ENCODE assay signal across 6 cellular contexts in the genomic region with DNA sequence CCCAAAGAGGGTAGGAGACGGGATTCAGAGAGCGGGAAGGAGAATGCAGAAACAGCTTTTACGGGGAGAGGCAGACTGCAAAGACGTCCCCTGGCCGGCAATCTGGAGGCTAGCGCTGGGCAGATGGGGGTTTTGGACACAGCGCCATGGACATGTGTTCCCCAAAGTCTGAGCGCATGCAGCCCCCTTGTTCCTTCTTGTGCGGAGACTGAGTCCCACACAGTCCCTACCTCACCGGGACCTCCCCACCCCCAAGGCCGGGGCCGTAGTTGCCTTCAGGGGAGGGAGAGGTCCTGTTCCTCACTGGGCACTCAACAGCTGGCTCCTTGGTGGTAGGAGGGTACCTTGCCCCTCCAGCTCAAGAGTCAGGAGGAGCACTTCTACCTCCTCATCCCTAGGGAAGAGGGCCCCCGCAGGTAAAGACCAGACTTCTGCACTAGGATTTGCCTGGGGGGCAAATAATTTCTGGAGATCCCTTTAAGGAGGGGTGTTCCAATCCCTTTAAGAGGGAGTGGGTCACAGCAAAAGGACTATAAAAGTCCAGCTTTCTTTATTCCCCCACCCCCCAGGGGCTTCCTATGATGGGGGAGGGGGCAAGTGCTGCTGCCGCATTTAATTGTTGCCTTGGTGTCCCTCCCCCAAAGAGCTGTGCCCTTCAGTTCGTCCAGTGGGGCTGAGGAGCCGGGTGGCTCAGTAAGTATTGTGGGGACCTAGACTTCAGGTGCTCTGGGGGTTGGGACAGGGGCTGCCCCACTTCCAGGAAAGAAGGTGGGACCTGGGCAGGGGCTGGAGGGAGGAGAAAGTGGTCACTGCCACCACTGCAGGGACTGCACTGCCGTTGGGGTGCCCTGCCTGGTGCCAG. TPM values are rescaled to one million over a fixed set of nuclear protein-coding genes. Genes with fewer than 3 reads are reported as not detected.
DNase-seq lines count a peak whose midpoint lies in the region; ATAC-seq lines count a peak whose summit lies in the region.

No MANE protein-coding gene starts in this region.

- peaks cover 73% of the 10 kb centered on the region for H3K27me3 Mint-ChIP-seq in CD4-positive, CD25-positive, alpha-beta regulatory T cell
- peaks cover 18% of the 10 kb centered on the region for H3K27me3 Mint-ChIP-seq in T-helper 17 cell

- peaks cover 4% of the 10 kb centered on the region for H3K27me3 ChIP-seq in CD4-positive, CD25-positive, alpha-beta regulatory T cell (ENCODE audit: control insufficient read depth, insufficient read depth, low read length)

- H3K27ac ChIP-seq in CD4-positive, CD25-positive, alpha-beta regulatory T cell (ENCODE audit: insufficient read depth, low read length, poor library complexity, severe bottlenecking): no peak overlapping the region
- H3K27ac ChIP-seq in mesodermal cell (ENCODE audit: low read depth, low read length, severe bottlenecking) (no peak overlapping the region), substantia nigra (ENCODE audit: low read depth, low read length, poor library complexity, severe bottlenecking) (no peak overlapping the region)

- peaks cover 39% of the 10 kb centered on the region for H3K4me1 ChIP-seq in CD4-positive, CD25-positive, alpha-beta regulatory T cell (ENCODE audit: control insufficient read depth, insufficient read depth, low read length, poor library complexity, severe bottlenecking)
- H3K4me1 ChIP-seq in mesodermal cell (ENCODE audit: control insufficient read depth, insufficient read depth, low read length, poor library complexity, severe bottlenecking): peaks cover 27% of the 10 kb centered on the region

- no peaks in the 10 kb centered on the region for H3K36me3 ChIP-seq in CD4-positive, CD25-positive, alpha-beta regulatory T cell (ENCODE audit: control insufficient read depth, insufficient read depth, low read length)
- H3K36me3 ChIP-seq in mesodermal cell (ENCODE audit: control insufficient read depth, insufficient read depth, low read length): no peaks in the 10 kb centered on the region

- WGBS in mesodermal cell (ENCODE audit: insufficient coverage in 2 of 2), 2 experiments: 0 to 8% methylated on average over 8 to 12 of the region's 17 CpGs

- no peak for ATAC-seq in CD4-positive, CD25-positive, alpha-beta regulatory T cell (ENCODE audit: low read depth in 2 of 2)
- ATAC-seq in T-helper 17 cell (no peak), GM21576 (IDR thresholded peaks at IDR 0.05; ENCODE audit: unreplicated experiment) (no peak)

- H3K9me3 Mint-ChIP-seq in CD4-positive, CD25-positive, alpha-beta regulatory T cell: no peaks in the 10 kb centered on the region

- H3K9me3 ChIP-seq in CD4-positive, CD25-positive, alpha-beta regulatory T cell (ENCODE audit: control insufficient read depth in 2 of 2, low read length in 2 of 2): no peaks in the 10 kb centered on the region
- H3K9me3 ChIP-seq in T-helper 17 cell (ENCODE audit: control insufficient read depth, low read length, poor library complexity, severe bottlenecking): no peaks in the 10 kb centered on the region
- H3K9me3 ChIP-seq in mesodermal cell (ENCODE audit: control insufficient read depth, low read length): no peaks in the 10 kb centered on the region

- no peaks in the 10 kb centered on the region for H3K36me3 Mint-ChIP-seq in CD4-positive, CD25-positive, alpha-beta regulatory T cell
- no peaks in the 10 kb centered on the region for H3K36me3 Mint-ChIP-seq in T-helper 17 cell (ENCODE audit: low read depth)

- H3K4me1 Mint-ChIP-seq in CD4-positive, CD25-positive, alpha-beta regulatory T cell: peaks cover 0 to 46% (median 14%) of the 10 kb centered on the region in 4 donors
- H3K4me1 Mint-ChIP-seq in T-helper 17 cell: peaks cover 31% of the 10 kb centered on the region

- no peak for DNase-seq in CD4-positive, CD25-positive, alpha-beta regulatory T cell
- DNase-seq in T-helper 17 cell (no peak), substantia nigra (lab: John Stamatoyannopoulos, UW) (no peak), cortex of kidney (lab: John Stamatoyannopoulos, UW) (no peak)

- H3K27ac Mint-ChIP-seq in CD4-positive, CD25-positive, alpha-beta regulatory T cell: no peak overlapping the region
- H3K27ac Mint-ChIP-seq in T-helper 17 cell: no peak overlapping the region

- H3K4me3 Mint-ChIP-seq in CD4-positive, CD25-positive, alpha-beta regulatory T cell: peak overlapping the region; percentile 66 to 88 (median 72)
- H3K4me3 Mint-ChIP-seq in T-helper 17 cell: peak overlapping the region; percentile 87

- no peak overlapping the region for H3K4me3 ChIP-seq in CD4-positive, CD25-positive, alpha-beta regulatory T cell (ENCODE audit: low read depth, low read length)
- peak overlapping the region; percentile 43 for H3K4me3 ChIP-seq in mesodermal cell (ENCODE audit: extremely low read depth, insufficient read depth, low read length, poor library complexity, severe bottlenecking)

RNA-seq across cellular contexts. Expression of a gene that starts 3.6 kb away (rescaled TPM):
- 32.9 TPM for total RNA-seq in CD4-positive, CD25-positive, alpha-beta regulatory T cell
- 1 to 10 TPM; 1.3 to 1.6 (median 1.5) TPM for polyA plus RNA-seq in CD4-positive, CD25-positive, alpha-beta regulatory T cell
- total RNA-seq in T-helper 17 cell: 10 to 100 TPM; 30.2 to 32.1 TPM
- 17.0 TPM for polyA plus RNA-seq in mesodermal cell (2013, experiment 1 of 2)
- polyA plus RNA-seq in mesodermal cell (2013, experiment 2 of 2): 13.6 TPM

RNA-seq across cellular contexts. Expression of a gene that starts 31.5 kb away (rescaled TPM):
- 40.2 TPM for total RNA-seq in CD4-positive, CD25-positive, alpha-beta regulatory T cell
- 10 to 100 TPM; 25.0 to 36.3 (median 32.4) TPM for polyA plus RNA-seq in CD4-positive, CD25-positive, alpha-beta regulatory T cell
- total RNA-seq in T-helper 17 cell: 10 to 100 TPM; 30.1 to 37.0 TPM
- 41.4 TPM for polyA plus RNA-seq in mesodermal cell (2013, experiment 1 of 2)
- 33.8 TPM for polyA plus RNA-seq in mesodermal cell (2013, experiment 2 of 2)

RNA-seq across cellular contexts. Expression of a gene that starts 33.7 kb away (rescaled TPM):
- 6.3 TPM for total RNA-seq in CD4-positive, CD25-positive, alpha-beta regulatory T cell
- 1 to 10 TPM; 1.1 to 2.0 (median 1.4) TPM for polyA plus RNA-seq in CD4-positive, CD25-positive, alpha-beta regulatory T cell
- total RNA-seq in T-helper 17 cell: 1 to 10 TPM; 4.4 to 7.5 TPM
- 37.1 TPM for polyA plus RNA-seq in mesodermal cell (2013, experiment 1 of 2)
- 33.7 TPM for polyA plus RNA-seq in mesodermal cell (2013, experiment 2 of 2)

RNA-seq across cellular contexts. Expression of a gene that starts 54.6 kb away (rescaled TPM):
- total RNA-seq in CD4-positive, CD25-positive, alpha-beta regulatory T cell: 10.5 TPM
- 1 to 10 TPM; 3.3 to 6.1 (median 4.4) TPM for polyA plus RNA-seq in CD4-positive, CD25-positive, alpha-beta regulatory T cell
- 1 to 10 TPM; 2.2 to 4.9 TPM for total RNA-seq in T-helper 17 cell
- polyA plus RNA-seq in mesodermal cell (2013, experiment 1 of 2): 55.3 TPM
- 68.6 TPM for polyA plus RNA-seq in mesodermal cell (2013, experiment 2 of 2)
